9 cellular contexts compared by ENCODE assay signal in the genomic region with DNA sequence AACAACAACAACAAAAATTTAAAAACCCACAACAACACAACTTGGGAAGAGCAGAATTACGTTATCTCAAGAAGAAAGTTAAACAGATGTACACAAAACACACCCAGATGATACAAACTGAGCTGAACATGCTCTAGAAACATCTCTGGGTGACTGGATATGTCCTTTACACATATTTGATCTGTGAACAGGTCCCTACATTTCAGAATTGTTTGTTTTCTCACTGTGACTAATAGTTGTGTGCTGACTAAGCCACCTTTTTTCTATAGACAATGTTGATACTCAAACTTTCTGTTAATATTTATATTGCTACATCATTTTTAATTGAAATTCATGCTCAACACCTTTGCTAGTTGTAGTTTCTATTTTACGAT. TPM values are rescaled to one million over a fixed set of nuclear protein-coding genes. Genes with fewer than 3 reads are reported as not detected.
DNase-seq lines count a peak whose midpoint lies in the region; FAIRE-seq and TF ChIP-seq lines count a peak whose summit lies in the region.
"Had no signal": no experiment of that assay in that cellular context is flagged by ENCODE, and none has a peak within 500 bp of the region (broad histone marks: within the 10 kb centered on the region; RNA-seq: fewer than 3 reads in every experiment).

No MANE protein-coding gene starts in this region.

- TF ChIP-seq CTCF in RWPE1 (conservative IDR thresholded peaks at IDR 0.05; ENCODE audit: low read depth): no peak

- DNase-seq in HCEC 1CT: peak; percentile 37
- peak; percentile 54 for DNase-seq in RWPE1 (ENCODE audit: low spot score)
- peak; percentile 38 to 54 for DNase-seq in erythroblast (lab: John Stamatoyannopoulos, UW)
- peak; percentile 41 for DNase-seq in renal cortical epithelial cell (ENCODE audit: low read depth)
- no peak for DNase-seq in GM12891 (ENCODE audit: insufficient read length, low spot score)
- no peak for DNase-seq in NCI-H510A treated with DMSO at 0.1 percent for 48 hours (lab: John Stamatoyannopoulos, UW)
- DNase-seq in A172 (ENCODE audit: low spot score): no peak

- TF ChIP-seq POLR2A in erythroblast (IDR thresholded peaks at IDR 0.05; ENCODE audit: low read length) (no peak), GM12891 (IDR thresholded peaks at IDR 0.05; ENCODE audit: low read depth, low read length) (no peak)

- CTCF ChIA-PET in RWPE1 (lab: Yijun Ruan, JAX): interaction anchor here (0.6 to 3.2 kb wide), 3 partner anchors 25 to 77 kb away, joined by 3 to 12 read pairs (median 3); no protein-coding TSS in a partner anchor

- POLR2A ChIA-PET in RWPE1 (lab: Yijun Ruan, JAX; ENCODE audit: low non-redundant PET): interaction anchor here (2.5 kb wide), 1 partner anchor 16 kb away, joined by 8 read pairs; a partner anchor contains a TSS

- no peak for FAIRE-seq in GM12891 (lab: Jason Lieb, UNC)
- FAIRE-seq: endometrium had no signal

- peak overlapping the region; percentile 94 for H3K27ac ChIP-seq in RWPE1

TF ChIP-seq in GM12891, 5 proteins besides CTCF, POLR2A, EP300 and RAD21:
- TF ChIP-seq SPI1 (IDR thresholded peaks at IDR 0.05; ENCODE audit: low read depth, low read length): no peak
- no peak for TF ChIP-seq PAX5 (IDR thresholded peaks at IDR 0.05; ENCODE audit: insufficient read depth, low read length, severe bottlenecking)
- TF ChIP-seq TAF1 (IDR thresholded peaks at IDR 0.05; ENCODE audit: low read depth, low read length): no peak
- no peak for TF ChIP-seq POLR2AphosphoS5 (IDR thresholded peaks at IDR 0.05; ENCODE audit: low read depth, low read length)
- TF ChIP-seq POU2F2 (IDR thresholded peaks at IDR 0.05; ENCODE audit: low read depth, low read length): no peak

RNA-seq across cellular contexts. Expression of a gene that starts 1.0 kb away (rescaled TPM):
- 145 and 248 TPM in 2 replicates for total RNA-seq in renal cortical epithelial cell
- 27.8 TPM for polyA plus RNA-seq in GM12891 (2012; ENCODE audit: low read depth, missing spikeins)
- total RNA-seq in A172 (2014; rRNA removed; shearing (Covaris generic)): 7.3 and 9.2 TPM in 2 replicates

RNA-seq across cellular contexts. Expression of a gene that starts 16.8 kb away (rescaled TPM):
- 45.1 and 106 TPM in 2 replicates for total RNA-seq in renal cortical epithelial cell
- 157 TPM for polyA plus RNA-seq in GM12891 (2012; ENCODE audit: low read depth, missing spikeins)
- total RNA-seq in A172 (2014; rRNA removed; shearing (Covaris generic)): not detected in 2 replicates

RNA-seq across cellular contexts. Expression of a gene that starts 23.8 kb away (rescaled TPM):
- 61.1 and 80.9 TPM in 2 replicates for total RNA-seq in renal cortical epithelial cell
- 47.6 TPM for polyA plus RNA-seq in GM12891 (2012; ENCODE audit: low read depth, missing spikeins)
- total RNA-seq in A172 (2014; rRNA removed; shearing (Covaris generic)): 79.9 and 107 TPM in 2 replicates

RNA-seq across cellular contexts. Expression of a gene that starts 47.7 kb away (rescaled TPM):
- 0.17 TPM in 1 of 2 replicates, not detected in the other for total RNA-seq in renal cortical epithelial cell
- 78.2 TPM for polyA plus RNA-seq in GM12891 (2012; ENCODE audit: low read depth, missing spikeins)
- 0.07 and 0.38 TPM in 2 replicates for total RNA-seq in A172 (2014; rRNA removed; shearing (Covaris generic))
- total RNA-seq: myocyte had no signal

Comparison
In these comparisons a context has a peak if more than half of its experiments do, and no peak if none do; other contexts are left out.
1. DNase-seq: peak in HCEC 1CT (single experiment), RWPE1 (single experiment), erythroblast (2 of 2) and renal cortical epithelial cell (single experiment); none in GM12891 (single experiment), NCI-H510A treated with DMSO at 0.1 percent for 48 hours (single experiment) and A172 (single experiment).
2. RNA of a gene that starts 1.0 kb away (total RNA-seq): 145 to 248 TPM in renal cortical epithelial cell; 7.3 to 9.2 TPM in A172; every median in the first group is over 10 times any median in the second.
3. RNA of a gene that starts 16.8 kb away (total RNA-seq): 45.1 to 106 TPM in renal cortical epithelial cell; not detected in A172; every median in the first group is over 10 times any median in the second.